In the genomic region with DNA sequence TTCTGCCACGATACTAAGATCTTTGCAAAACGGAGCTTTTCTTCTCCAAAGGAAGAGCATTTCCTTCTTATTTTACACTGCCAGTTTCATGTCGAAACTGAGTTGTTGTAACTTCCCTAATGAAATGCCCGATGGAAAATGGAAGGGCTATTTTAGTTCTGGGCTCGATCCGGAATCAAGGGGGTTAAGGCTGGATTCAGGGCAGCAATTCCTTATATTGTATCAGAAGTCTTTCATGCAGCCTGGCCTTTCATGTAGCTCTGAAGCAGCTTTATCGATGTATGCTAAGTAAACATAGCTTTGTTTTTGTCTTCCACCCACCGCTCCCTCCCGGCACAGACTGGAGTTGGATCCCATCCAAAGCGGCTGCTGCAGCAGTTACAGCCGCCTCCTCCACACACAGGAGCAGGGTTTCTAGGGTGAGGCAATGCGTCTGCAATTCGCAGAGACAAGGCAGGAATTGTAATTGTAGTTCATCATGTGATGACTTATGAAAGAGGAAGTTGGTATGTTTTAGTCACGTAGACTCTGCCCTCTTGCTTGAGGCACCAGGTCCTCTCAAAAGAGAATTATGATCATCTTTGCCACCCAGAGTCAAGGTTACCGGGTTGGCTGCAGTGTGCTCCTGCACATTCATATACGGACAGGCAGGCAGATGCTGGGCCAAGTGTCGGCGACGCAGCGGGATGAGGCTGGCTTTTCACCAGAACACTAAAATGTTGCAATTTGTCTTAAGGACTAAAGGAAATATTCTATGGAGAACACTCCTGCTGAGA, we compare ENCODE assay signal across 8 cellular contexts. TPM values are rescaled to one million over a fixed set of nuclear protein-coding genes. Genes with fewer than 3 reads are reported as not detected.
A peak's percentile ranks its signal among the peaks of the same experiment; 100 is the strongest.
DNase-seq lines count a peak whose midpoint lies in the region; ATAC-seq and TF ChIP-seq lines count a peak whose summit lies in the region.

No MANE protein-coding gene starts in this region.

- H3K9me3 Mint-ChIP-seq in activated naive CD8-positive, alpha-beta T cell treated with anti-CD3 and anti-CD28 coated beads for 36 hours = no peaks in the 10 kb centered on the region

- H3K27me3 Mint-ChIP-seq in activated naive CD8-positive, alpha-beta T cell treated with anti-CD3 and anti-CD28 coated beads for 36 hours = no peaks in the 10 kb centered on the region

- POLR2A ChIA-PET in HEK293 (lab: Yijun Ruan, JAX) = interaction anchor here (0.6 to 6.7 kb wide), 30 partner anchors 8 to 471 kb away, joined by 3 to 135 read pairs (median 4); no protein-coding TSS in a partner anchor

- CTCF ChIA-PET in HEK293 (lab: Yijun Ruan, JAX) = interaction anchor here (0.6 to 3.9 kb wide), 22 partner anchors 9 to 474 kb away, joined by 3 to 34 read pairs (median 4); no protein-coding TSS in a partner anchor

- no peak for TF ChIP-seq CTCF in HEK293 (tag by site-specific recombination; IDR thresholded peaks at IDR 0.05)

- peak; percentile 61 for ATAC-seq in aorta (ENCODE audit: low FRiP score)

- DNase-seq in GDM1 (lab: John Stamatoyannopoulos, UW) (peak; percentile 93), NCI-H1092 (lab: John Stamatoyannopoulos, UW) (peak; percentile 97), SK-N-MC (ENCODE audit: low read depth, low spot score) (peak; percentile 95), head of caudate nucleus (peak; percentile 79 to 97 (median 92)), pons (ENCODE audit: low spot score) (peak; percentile 98), aorta (peak; percentile 91 to 94)
- DNase-seq in activated naive CD8-positive, alpha-beta T cell treated with anti-CD3 and anti-CD28 coated beads for 36 hours = peak; percentile 77

- peak overlapping the region; percentile 100 for H3K27ac Mint-ChIP-seq in activated naive CD8-positive, alpha-beta T cell treated with anti-CD3 and anti-CD28 coated beads for 36 hours

- peak overlapping the region; percentile 94 for H3K9ac ChIP-seq in SK-N-MC (ENCODE audit: insufficient read length)

- H3K36me3 Mint-ChIP-seq in activated naive CD8-positive, alpha-beta T cell treated with anti-CD3 and anti-CD28 coated beads for 36 hours = peaks cover 13% of the 10 kb centered on the region

- peaks cover 39% of the 10 kb centered on the region for H3K4me1 Mint-ChIP-seq in activated naive CD8-positive, alpha-beta T cell treated with anti-CD3 and anti-CD28 coated beads for 36 hours

- H3K4me3 Mint-ChIP-seq in activated naive CD8-positive, alpha-beta T cell treated with anti-CD3 and anti-CD28 coated beads for 36 hours = peak overlapping the region; percentile 79

- H3K36me3 ChIP-seq in HEK293 (ENCODE audit: control insufficient read depth in 2 of 2, insufficient read depth in 1 of 2, low read length in 2 of 2) = peaks cover 0 to 11% of the 10 kb centered on the region in 2 experiments; a peak in 2 of 3 replicates
- H3K36me3 ChIP-seq in SK-N-MC (ENCODE audit: insufficient read depth, low read length) = peaks cover 6% of the 10 kb centered on the region
- H3K36me3 ChIP-seq in aorta (ENCODE audit: control insufficient read depth in 1 of 2, insufficient read depth in 2 of 2, low read length in 1 of 2) = peaks cover 0 to under 1% of the 10 kb centered on the region in 2 donors

- H3K4me1 ChIP-seq in HEK293 (ENCODE audit: control insufficient read depth, insufficient read depth, low read length) (peaks cover 25% of the 10 kb centered on the region), aorta (ENCODE audit: control insufficient read depth in 1 of 2, insufficient read depth in 2 of 2, low read length in 2 of 2) (peaks cover 7 to 10% of the 10 kb centered on the region in 2 donors)

- H3K9me3 ChIP-seq in HEK293 (ENCODE audit: control insufficient read depth, insufficient read depth, low read depth, low read length) (no peaks in the 10 kb centered on the region), SK-N-MC (ENCODE audit: low read depth, low read length) (no peaks in the 10 kb centered on the region), aorta (ENCODE audit: control insufficient read depth, low read length) (no peaks in the 10 kb centered on the region)

- intact Hi-C loops in head of caudate nucleus (cut with DNase I) = loop anchor here (5.0 kb wide), 2 partner anchors 365 to 470 kb away; no protein-coding TSS in a partner anchor
- intact Hi-C loops in aorta (cut with DNase I) = loop anchor here (5.0 kb wide), 4 partner anchors 305 to 465 kb away; no protein-coding TSS in a partner anchor

- no peaks in the 10 kb centered on the region for H3K27me3 ChIP-seq in aorta (ENCODE audit: control insufficient read depth in 1 of 2, insufficient read depth in 2 of 2, low read length in 1 of 2)

- peak overlapping the region; percentile 25 for H3K4me3 ChIP-seq in HEK293 (ENCODE audit: low read depth, low read length)
- H3K4me3 ChIP-seq in SK-N-MC = peak overlapping the region; percentile 96
- H3K4me3 ChIP-seq in aorta (ENCODE audit: low read length in 2 of 2) = no peak overlapping the region

- WGBS in aorta, 2 donors = 1% methylated on average over 20 of the region's 20 CpGs

- H3K27ac ChIP-seq in HEK293 (ENCODE audit: extremely low read depth, low read depth, low read length) (peak overlapping the region; percentile 96), SK-N-MC (peak overlapping the region; percentile 98), aorta (ENCODE audit: low read depth in 1 of 2, low read length in 2 of 2) (peak overlapping the region; percentile 98 to 100)

TF ChIP-seq in HEK293, 187 proteins besides CTCF, POLR2A, EP300 and RAD21 (continues in another document):
- TF ChIP-seq ZNF658 (tag by site-specific recombination; IDR thresholded peaks at IDR 0.05) (no peak), ZSCAN23 (tag by site-specific recombination; IDR thresholded peaks at IDR 0.05) (peak; percentile 93), ZNF768 (tag by site-specific recombination; IDR thresholded peaks at IDR 0.05) (no peak), ZNF777 (tag by site-specific recombination; IDR thresholded peaks at IDR 0.05; ENCODE audit: borderline replicate concordance) (no peak), ZNF202 (tag by site-specific recombination; IDR thresholded peaks at IDR 0.05; ENCODE audit: borderline replicate concordance) (no peak), ZBTB17 (tag by site-specific recombination; IDR thresholded peaks at IDR 0.05) (peak; percentile 100), ZNF350 (tag by site-specific recombination; IDR thresholded peaks at IDR 0.05) (no peak), ZNF510 (tag by site-specific recombination; IDR thresholded peaks at IDR 0.05; ENCODE audit: insufficient replicate concordance) (no peak), ZNF391 (tag by site-specific recombination; IDR thresholded peaks at IDR 0.05; ENCODE audit: borderline replicate concordance, low read depth) (peak; percentile 76; the same call in 1 of the 2 replicates), HOXC10 (CRISPR knock-in tag; IDR thresholded peaks at IDR 0.05) (no peak), ZNF266 (tag by site-specific recombination; IDR thresholded peaks at IDR 0.05; ENCODE audit: low read depth) (no peak)
- TF ChIP-seq, protein P1, sequence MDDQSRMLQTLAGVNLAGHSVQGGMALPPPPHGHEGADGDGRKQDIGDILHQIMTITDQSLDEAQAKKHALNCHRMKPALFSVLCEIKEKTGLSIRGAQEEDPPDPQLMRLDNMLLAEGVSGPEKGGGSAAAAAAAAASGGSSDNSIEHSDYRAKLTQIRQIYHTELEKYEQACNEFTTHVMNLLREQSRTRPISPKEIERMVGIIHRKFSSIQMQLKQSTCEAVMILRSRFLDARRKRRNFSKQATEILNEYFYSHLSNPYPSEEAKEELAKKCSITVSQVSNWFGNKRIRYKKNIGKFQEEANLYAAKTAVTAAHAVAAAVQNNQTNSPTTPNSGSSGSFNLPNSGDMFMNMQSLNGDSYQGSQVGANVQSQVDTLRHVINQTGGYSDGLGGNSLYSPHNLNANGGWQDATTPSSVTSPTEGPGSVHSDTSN (CRISPR knock-in tag; IDR thresholded peaks at IDR 0.05) = peak; percentile 71; the same call in 1 of the 2 replicates
- TF ChIP-seq, protein P2, sequence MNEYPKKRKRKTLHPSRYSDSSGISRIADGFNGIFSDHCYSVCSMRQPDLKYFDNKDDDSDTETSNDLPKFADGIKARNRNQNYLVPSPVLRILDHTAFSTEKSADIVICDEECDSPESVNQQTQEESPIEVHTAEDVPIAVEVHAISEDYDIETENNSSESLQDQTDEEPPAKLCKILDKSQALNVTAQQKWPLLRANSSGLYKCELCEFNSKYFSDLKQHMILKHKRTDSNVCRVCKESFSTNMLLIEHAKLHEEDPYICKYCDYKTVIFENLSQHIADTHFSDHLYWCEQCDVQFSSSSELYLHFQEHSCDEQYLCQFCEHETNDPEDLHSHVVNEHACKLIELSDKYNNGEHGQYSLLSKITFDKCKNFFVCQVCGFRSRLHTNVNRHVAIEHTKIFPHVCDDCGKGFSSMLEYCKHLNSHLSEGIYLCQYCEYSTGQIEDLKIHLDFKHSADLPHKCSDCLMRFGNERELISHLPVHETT (tag by site-specific recombination; IDR thresholded peaks at IDR 0.05) = peak; percentile 85
- TF ChIP-seq, protein P3, sequence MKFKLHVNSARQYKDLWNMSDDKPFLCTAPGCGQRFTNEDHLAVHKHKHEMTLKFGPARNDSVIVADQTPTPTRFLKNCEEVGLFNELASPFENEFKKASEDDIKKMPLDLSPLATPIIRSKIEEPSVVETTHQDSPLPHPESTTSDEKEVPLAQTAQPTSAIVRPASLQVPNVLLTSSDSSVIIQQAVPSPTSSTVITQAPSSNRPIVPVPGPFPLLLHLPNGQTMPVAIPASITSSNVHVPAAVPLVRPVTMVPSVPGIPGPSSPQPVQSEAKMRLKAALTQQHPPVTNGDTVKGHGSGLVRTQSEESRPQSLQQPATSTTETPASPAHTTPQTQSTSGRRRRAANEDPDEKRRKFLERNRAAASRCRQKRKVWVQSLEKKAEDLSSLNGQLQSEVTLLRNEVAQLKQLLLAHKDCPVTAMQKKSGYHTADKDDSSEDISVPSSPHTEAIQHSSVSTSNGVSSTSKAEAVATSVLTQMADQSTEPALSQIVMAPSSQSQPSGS (tag by site-specific recombination; IDR thresholded peaks at IDR 0.05; ENCODE audit: low read depth) = peak; percentile 89
- TF ChIP-seq, protein P4, sequence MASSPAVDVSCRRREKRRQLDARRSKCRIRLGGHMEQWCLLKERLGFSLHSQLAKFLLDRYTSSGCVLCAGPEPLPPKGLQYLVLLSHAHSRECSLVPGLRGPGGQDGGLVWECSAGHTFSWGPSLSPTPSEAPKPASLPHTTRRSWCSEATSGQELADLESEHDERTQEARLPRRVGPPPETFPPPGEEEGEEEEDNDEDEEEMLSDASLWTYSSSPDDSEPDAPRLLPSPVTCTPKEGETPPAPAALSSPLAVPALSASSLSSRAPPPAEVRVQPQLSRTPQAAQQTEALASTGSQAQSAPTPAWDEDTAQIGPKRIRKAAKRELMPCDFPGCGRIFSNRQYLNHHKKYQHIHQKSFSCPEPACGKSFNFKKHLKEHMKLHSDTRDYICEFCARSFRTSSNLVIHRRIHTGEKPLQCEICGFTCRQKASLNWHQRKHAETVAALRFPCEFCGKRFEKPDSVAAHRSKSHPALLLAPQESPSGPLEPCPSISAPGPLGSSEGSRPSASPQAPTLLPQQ (tag by site-specific recombination; IDR thresholded peaks at IDR 0.05) = peak; percentile 91

RNA-seq across cellular contexts. Expression of a gene that starts 2.6 kb away (rescaled TPM):
- 100 to 1,000 TPM; 109 to 111 TPM for total RNA-seq in activated naive CD8-positive, alpha-beta T cell treated with anti-CD3 and anti-CD28 coated beads for 36 hours
- 100 to 1,000 TPM in 1 of 2 donors, 10 to 100 TPM in 1; 90.6 to 148 TPM for total RNA-seq in aorta
- polyA plus RNA-seq in aorta = 100 to 1,000 TPM in 1 of 2 donors, 10 to 100 TPM in 1; 36.9 to 123 TPM

Comparison
In these comparisons a context has a peak if more than half of its experiments do, and no peak if none do; other contexts are left out.
1. H3K4me3 ChIP-seq: peak in HEK293 (single experiment) and SK-N-MC (single experiment); none in aorta (0 of 2).
2. Peak in every context shown above with its lines, with median percentiles within 50 percentile points of each other: DNase-seq and H3K27ac ChIP-seq.